Comparison of ENCODE assay signal across 2 cellular contexts in genomic region chr7:121578669-121579068, GRCh38.
TF ChIP-seq lines count a peak whose summit lies in the region.

No MANE protein-coding gene starts in this region.

TF ChIP-seq in HepG2, 621 proteins besides CTCF, POLR2A, EP300 and RAD21 (continued from another document):
- TF ChIP-seq ATF7 (IDR thresholded peaks at IDR 0.05) (peak; percentile 62), ATF7 (CRISPR knock-in tag; IDR thresholded peaks at IDR 0.05) (no peak), ZNF605 (CRISPR knock-in tag; IDR thresholded peaks at IDR 0.05) (no peak), FOSL2 (CRISPR knock-in tag; IDR thresholded peaks at IDR 0.05) (no peak), BCLAF1 (IDR thresholded peaks at IDR 0.05) (no peak), THYN1 (CRISPR knock-in tag; IDR thresholded peaks at IDR 0.05; ENCODE audit: borderline replicate concordance, low read depth) (no peak)

TF ChIP-seq in GM12878, 131 proteins besides CTCF, POLR2A, EP300 and RAD21 (continued from another document):
- TF ChIP-seq CUX1 (IDR thresholded peaks at IDR 0.05; ENCODE audit: insufficient replicate concordance, low read depth, low read length) (no peak), DPF2 (IDR thresholded peaks at IDR 0.05) (no peak), CEBPZ (IDR thresholded peaks at IDR 0.05; ENCODE audit: low read depth, low read length) (no peak), SMARCA5 (IDR thresholded peaks at IDR 0.05) (no peak), ZNF687 (IDR thresholded peaks at IDR 0.05) (no peak), ZBTB11 (CRISPR knock-in tag; IDR thresholded peaks at IDR 0.05) (no peak), NKRF (conservative IDR thresholded peaks at IDR 0.05) (no peak), SRF (IDR thresholded peaks at IDR 0.05; ENCODE audit: low read depth in 2 of 2, low read length in 2 of 2) (no peak)
TF ChIP-seq in GM12878: peak in this region for 0.
